In genomic region chr2:44075536-44075935, GRCh38 we compare ENCODE assay signal across 9 cellular contexts.
A peak's percentile ranks its signal among the peaks of the same experiment; 100 is the strongest.
DNase-seq lines count a peak whose midpoint lies in the region; ATAC-seq and TF ChIP-seq lines count a peak whose summit lies in the region.
"Had no signal": no experiment of that assay in that cellular context is flagged by ENCODE, and none has a peak within 500 bp of the region (broad histone marks: within the 10 kb centered on the region; RNA-seq: fewer than 3 reads in every experiment).

No MANE protein-coding gene starts in this region.

- DNase-seq in LHCN-M2 (ENCODE audit: low read depth), result peak; percentile 77
- DNase-seq in NCI-H748 treated with DMSO at 0.1 percent for 48 hours (lab: John Stamatoyannopoulos, UW), result peak; percentile 17
- DNase-seq in stromal cell of bone marrow (ENCODE audit: low read depth), result peak; percentile 79
- no peak for DNase-seq in activated CD4-positive, alpha-beta T cell treated with anti-CD3 and anti-CD28 coated beads, Interleukin-2, amount 50 U/mL, for 4 hours
- DNase-seq in activated CD4-positive, CD25-positive, alpha-beta regulatory T cell treated with anti-CD3 and anti-CD28 coated beads, Interleukin-2, amount 50 U/mL, for 72 hours, result no peak
- DNase-seq: stimulated activated naive CD4-positive, alpha-beta T cell had no signal

- H3K27ac ChIP-seq in gastroesophageal sphincter, result no peak overlapping the region

- H3K36me3 ChIP-seq in gastroesophageal sphincter, result no peaks in the 10 kb centered on the region

- no peaks in the 10 kb centered on the region for H3K4me1 ChIP-seq in gastroesophageal sphincter

- ATAC-seq in gastroesophageal sphincter (peak; percentile 63), GM18909 (IDR thresholded peaks at IDR 0.05; ENCODE audit: poor library complexity, unreplicated experiment) (no peak)
- ATAC-seq: GM12878 had no signal

- TF ChIP-seq CTCF in gastroesophageal sphincter (IDR thresholded peaks at IDR 0.05), result no peak

- H3K27me3 ChIP-seq in gastroesophageal sphincter, result no peaks in the 10 kb centered on the region

- TF ChIP-seq EP300 in gastroesophageal sphincter (IDR thresholded peaks at IDR 0.05), result no peak

- TF ChIP-seq POLR2A in gastroesophageal sphincter (IDR thresholded peaks at IDR 0.05), result no peak

- no peaks in the 10 kb centered on the region for H3K9me3 ChIP-seq in gastroesophageal sphincter

- WGBS in gastroesophageal sphincter (ENCODE audit: low coverage in 1 of 2), 2 donors, result 78 to 97% methylated on average over 5 to 6 of the region's 6 CpGs

- no peak overlapping the region for H3K4me3 ChIP-seq in gastroesophageal sphincter
- H3K4me3 ChIP-seq: GM12878 had no signal

Comparison
In these comparisons a context has a peak if more than half of its experiments do, and no peak if none do; other contexts are left out.
1. DNase-seq: peak in LHCN-M2 (single experiment), NCI-H748 treated with DMSO at 0.1 percent for 48 hours (single experiment) and stromal cell of bone marrow (single experiment); none in activated CD4-positive, alpha-beta T cell treated with anti-CD3 and anti-CD28 coated beads, Interleukin-2, amount 50 U/mL, for 4 hours (0 of 2) and activated CD4-positive, CD25-positive, alpha-beta regulatory T cell treated with anti-CD3 and anti-CD28 coated beads, Interleukin-2, amount 50 U/mL, for 72 hours (single experiment).